Comparison of ENCODE assay signal across 10 cellular contexts in genomic region chr20:49631074-49631716, GRCh38.
A peak's percentile ranks its signal among the peaks of the same experiment; 100 is the strongest.
DNase-seq lines count a peak whose midpoint lies in the region; ATAC-seq and TF ChIP-seq lines count a peak whose summit lies in the region.
"Had no signal": no experiment of that assay in that cellular context is flagged by ENCODE, and none has a peak within 500 bp of the region (broad histone marks: within the 10 kb centered on the region; RNA-seq: fewer than 3 reads in every experiment).

No MANE protein-coding gene starts in this region.

- H3K27me3 ChIP-seq in foreskin keratinocyte = peaks cover 3% of the 10 kb centered on the region

- H3K4me1 Mint-ChIP-seq in activated naive CD8-positive, alpha-beta T cell treated with anti-CD3 and anti-CD28 coated beads, Interleukin-2, amount 50 U/mL, for 24 hours = peaks cover 11% of the 10 kb centered on the region

- H3K4me3 ChIP-seq in HEK293 (ENCODE audit: low read depth, low read length) = no peak overlapping the region

- H3K9me3 Mint-ChIP-seq in activated naive CD8-positive, alpha-beta T cell treated with anti-CD3 and anti-CD28 coated beads, Interleukin-2, amount 50 U/mL, for 24 hours = no peaks in the 10 kb centered on the region

- TF ChIP-seq CTCF in GM13976 (IDR thresholded peaks at IDR 0.05; ENCODE audit: borderline replicate concordance, control extremely low read depth, extremely low read depth, insufficient read depth, missing control alignments) = no peak
- no peak for TF ChIP-seq CTCF in HEK293 (tag by site-specific recombination; IDR thresholded peaks at IDR 0.05)
- no peak for TF ChIP-seq CTCF in foreskin keratinocyte (conservative IDR thresholded peaks at IDR 0.05)

- CTCF ChIA-PET in HEK293 (lab: Yijun Ruan, JAX) = interaction anchor here (0.6 to 1.1 kb wide), 7 partner anchors 10 to 348 kb away, joined by 3 to 5 read pairs (median 3); no protein-coding TSS in a partner anchor

- ATAC-seq in activated naive CD8-positive, alpha-beta T cell treated with anti-CD3 and anti-CD28 coated beads, Interleukin-2, amount 50 U/mL, for 24 hours = no peak
- ATAC-seq in HG02623 (IDR thresholded peaks at IDR 0.05; ENCODE audit: unreplicated experiment) (no peak), foreskin keratinocyte (no peak)

- H3K27me3 Mint-ChIP-seq in activated naive CD8-positive, alpha-beta T cell treated with anti-CD3 and anti-CD28 coated beads, Interleukin-2, amount 50 U/mL, for 24 hours = no peaks in the 10 kb centered on the region

- peaks cover 0 to 22% of the 10 kb centered on the region in 2 experiments; a peak in 2 of 3 replicates for H3K36me3 ChIP-seq in HEK293 (ENCODE audit: control insufficient read depth in 2 of 2, insufficient read depth in 1 of 2, low read length in 2 of 2)

- H3K4me1 ChIP-seq in HEK293 (ENCODE audit: control insufficient read depth, insufficient read depth, low read length) = no peaks in the 10 kb centered on the region
- H3K4me1 ChIP-seq in foreskin keratinocyte = no peaks in the 10 kb centered on the region

- peak overlapping the region; percentile 39 for H3K27ac Mint-ChIP-seq in activated naive CD8-positive, alpha-beta T cell treated with anti-CD3 and anti-CD28 coated beads, Interleukin-2, amount 50 U/mL, for 24 hours

- H3K36me3 Mint-ChIP-seq in activated naive CD8-positive, alpha-beta T cell treated with anti-CD3 and anti-CD28 coated beads, Interleukin-2, amount 50 U/mL, for 24 hours (ENCODE audit: low read depth) = peaks cover 18% of the 10 kb centered on the region

- H3K9me3 ChIP-seq in HEK293 (ENCODE audit: control insufficient read depth, insufficient read depth, low read depth, low read length) = no peaks in the 10 kb centered on the region

- in situ Hi-C loops in GM13976 (cut with MboI; ENCODE audit: low sequenced_read_pairs, unreplicated experiment) = no loop called here

- DNase-seq in GM13976 (ENCODE audit: low spot score) = peak; percentile 66
- no peak for DNase-seq in activated naive CD8-positive, alpha-beta T cell treated with anti-CD3 and anti-CD28 coated beads, Interleukin-2, amount 50 U/mL, for 24 hours
- DNase-seq in myocyte (ENCODE audit: low read depth) = peak; percentile 56
- DNase-seq in SHP77 (lab: John Stamatoyannopoulos, UW) = no peak
- no peak for DNase-seq in amniotic stem cell (lab: John Stamatoyannopoulos, UW)
- no peak for DNase-seq in foreskin keratinocyte
- DNase-seq: activated T-cell treated with anti-CD3 and anti-CD28 coated beads, Interleukin-2, amount 50 U/mL, for 48 hours; NCI-H1417 treated with DMSO at 0.1 percent for 48 hours had no signal

- H3K27ac ChIP-seq in HEK293 (ENCODE audit: extremely low read depth, low read depth, low read length) (no peak overlapping the region), foreskin keratinocyte (no peak overlapping the region)

- H3K4me3 Mint-ChIP-seq in activated naive CD8-positive, alpha-beta T cell treated with anti-CD3 and anti-CD28 coated beads, Interleukin-2, amount 50 U/mL, for 24 hours = no peak overlapping the region

- POLR2A ChIA-PET in HEK293 (lab: Yijun Ruan, JAX) = interaction anchor here (1.3 kb wide), 1 partner anchor 182 kb away, joined by 4 read pairs; the partner anchor contains the start of gene SLC9A8

TF ChIP-seq in HEK293, 187 proteins besides CTCF, POLR2A, EP300 and RAD21:
- TF ChIP-seq PRDM1 (tag by site-specific recombination; IDR thresholded peaks at IDR 0.05) (no peak), ZNF140 (tag by site-specific recombination; IDR thresholded peaks at IDR 0.05) (no peak), ZBTB17 (tag by site-specific recombination; IDR thresholded peaks at IDR 0.05) (peak; percentile 57), ZNF266 (tag by site-specific recombination; IDR thresholded peaks at IDR 0.05; ENCODE audit: low read depth) (no peak), ZFP69B (tag by site-specific recombination; IDR thresholded peaks at IDR 0.05) (no peak), ZNF670 (tag by site-specific recombination; IDR thresholded peaks at IDR 0.05; ENCODE audit: low read depth) (no peak), ZNF148 (tag by site-specific recombination; IDR thresholded peaks at IDR 0.05; ENCODE audit: borderline replicate concordance) (no peak), ZNF10 (tag by site-specific recombination; IDR thresholded peaks at IDR 0.05) (no peak), ZFHX2 (tag by site-specific recombination; conservative IDR thresholded peaks at IDR 0.05) (peak; percentile 77), PATZ1 (tag by site-specific recombination; IDR thresholded peaks at IDR 0.05) (no peak), EGR2 (tag by site-specific recombination; IDR thresholded peaks at IDR 0.05; ENCODE audit: low read depth) (peak; percentile 87), HIC1 (tag by site-specific recombination; IDR thresholded peaks at IDR 0.05) (no peak), ZNF558 (tag by site-specific recombination; IDR thresholded peaks at IDR 0.05) (no peak), REST (tag by site-specific recombination; IDR thresholded peaks at IDR 0.05) (no peak)

Comparison
In these comparisons a context has a peak if more than half of its experiments do, and no peak if none do; other contexts are left out.
1. DNase-seq: peak in GM13976 (single experiment) and myocyte (single experiment); none in activated naive CD8-positive, alpha-beta T cell treated with anti-CD3 and anti-CD28 coated beads, Interleukin-2, amount 50 U/mL, for 24 hours (single experiment), SHP77 (0 of 2), amniotic stem cell (single experiment) and foreskin keratinocyte (0 of 2).